Comparison of ENCODE assay signal across 8 cellular contexts in genomic region chr3:184155644-184156521, GRCh38. TPM values are rescaled to one million over a fixed set of nuclear protein-coding genes. Genes with fewer than 3 reads are reported as not detected.
A peak's percentile ranks its signal among the peaks of the same experiment; 100 is the strongest.
DNase-seq lines count a peak whose midpoint lies in the region; ATAC-seq and TF ChIP-seq lines count a peak whose summit lies in the region.

No MANE protein-coding gene starts in this region.

- DNase-seq in 8988T: peak; percentile 58
- DNase-seq in SK-N-MC (ENCODE audit: low read depth, low spot score): no peak
- DNase-seq in adrenal gland: peak in 6 of 7 donors; percentile 46 to 72 (median 52)
- no peak for DNase-seq in iPS DF 6.9 (ENCODE audit: low read depth, low spot score)
- no peak for DNase-seq in NCI-H226

- H3K4me3 ChIP-seq in SK-N-MC (peak overlapping the region; percentile 100), adrenal gland (peak overlapping the region; percentile 72 to 98 (median 84)), iPS DF 6.9 (ENCODE audit: low read length) (peak overlapping the region; percentile 96), skeletal muscle satellite cell (ENCODE audit: low read length) (peak overlapping the region; percentile 96)

- 0 to 2% (median 1%) methylated on average over 18 to 47 of the region's 47 CpGs for WGBS in adrenal gland, 4 donors
- no CpG with 5 or more reads among the region's 47 CpGs for WGBS in iPS DF 6.9 (ENCODE audit: insufficient coverage, insufficient read length)

- H3K27ac ChIP-seq in SK-N-MC (peak overlapping the region; percentile 67), adrenal gland (peak overlapping the region; percentile 48 to 95 (median 87)), iPS DF 6.9 (ENCODE audit: low read length) (no peak overlapping the region)

- no peaks in the 10 kb centered on the region for H3K9me3 ChIP-seq in SK-N-MC (ENCODE audit: low read depth, low read length)
- no peaks in the 10 kb centered on the region for H3K9me3 ChIP-seq in adrenal gland (replicated peaks in 1 of 3)
- H3K9me3 ChIP-seq in iPS DF 6.9 (ENCODE audit: control insufficient read depth, insufficient read depth, low read length): no peaks in the 10 kb centered on the region
- H3K9me3 ChIP-seq in skeletal muscle satellite cell (replicated peaks; ENCODE audit: low read length): no peaks in the 10 kb centered on the region

- peak overlapping the region; percentile 96 for H3K4me2 ChIP-seq in skeletal muscle satellite cell (ENCODE audit: low read length)

- ATAC-seq in HG03064 (IDR thresholded peaks at IDR 0.05; ENCODE audit: low read depth, unreplicated experiment): peak; percentile 16

- 0 out of 2 replicates have a peak, but pooled peaks cover 3% of the 10 kb centered on the region for H3K36me3 ChIP-seq in SK-N-MC (ENCODE audit: insufficient read depth, low read length)
- no peaks in the 10 kb centered on the region for H3K36me3 ChIP-seq in adrenal gland (replicated peaks in 1 of 2)
- no peaks in the 10 kb centered on the region for H3K36me3 ChIP-seq in iPS DF 6.9 (ENCODE audit: control insufficient read depth, insufficient read depth, low read length)
- H3K36me3 ChIP-seq in skeletal muscle satellite cell (ENCODE audit: insufficient read depth, low read length): peaks cover 6% of the 10 kb centered on the region

- intact Hi-C loops in adrenal gland (cut with DNase I): no loop called here

- H3K9ac ChIP-seq in SK-N-MC (ENCODE audit: insufficient read length) (peak overlapping the region; percentile 95), skeletal muscle satellite cell (ENCODE audit: low read depth, low read length) (peak overlapping the region; percentile 91)

- TF ChIP-seq CTCF in adrenal gland (IDR thresholded peaks at IDR 0.05): no peak

- TF ChIP-seq POLR2A in GM18526 (IDR thresholded peaks at IDR 0.05; ENCODE audit: extremely low read depth, insufficient read length): peak; percentile 0
- TF ChIP-seq POLR2A in adrenal gland (IDR thresholded peaks at IDR 0.05): no peak

- H3K4me1 ChIP-seq in adrenal gland (replicated peaks in 1 of 2) (peaks cover 33 to 41% of the 10 kb centered on the region in 2 donors), iPS DF 6.9 (ENCODE audit: control insufficient read depth, insufficient read depth, low read length) (peaks cover 2% of the 10 kb centered on the region; the same call in 1 of the 2 replicates), skeletal muscle satellite cell (ENCODE audit: control insufficient read depth, insufficient read depth, low read length) (peaks cover 36% of the 10 kb centered on the region)

- H3K27me3 ChIP-seq in adrenal gland (no peaks in the 10 kb centered on the region), iPS DF 6.9 (ENCODE audit: control insufficient read depth, insufficient read depth, low read length) (no peaks in the 10 kb centered on the region), skeletal muscle satellite cell (ENCODE audit: control insufficient read depth, insufficient read depth, low read length) (no peaks in the 10 kb centered on the region)

RNA-seq across cellular contexts. Expression of gene DVL3, which starts 0.7 kb away (rescaled TPM):
- 10 to 100 TPM; 39.4 to 94.1 (median 65.6) TPM for total RNA-seq in adrenal gland
- polyA plus RNA-seq in adrenal gland: 10 to 100 TPM; 45.8 to 92.9 (median 69.8) TPM
- total RNA-seq in skeletal muscle satellite cell (2012; rRNA removed): 25.9 and 28.6 TPM in 2 replicates

RNA-seq across cellular contexts. Expression of gene AP2M1, which starts 18.8 kb away (rescaled TPM):
- total RNA-seq in adrenal gland: 100 to 1,000 TPM; 305 to 700 (median 595) TPM
- 100 to 1,000 TPM; 250 to 882 (median 362) TPM for polyA plus RNA-seq in adrenal gland
- total RNA-seq in skeletal muscle satellite cell (2012; rRNA removed): 395 and 485 TPM in 2 replicates

RNA-seq across cellular contexts. Expression of gene EIF2B5, which starts 20.7 kb away (rescaled TPM):
- total RNA-seq in adrenal gland: 10 to 100 TPM; 19.1 to 44.2 (median 38.0) TPM
- polyA plus RNA-seq in adrenal gland: 10 to 100 TPM; 45.9 to 56.1 (median 49.0) TPM
- total RNA-seq in skeletal muscle satellite cell (2012; rRNA removed): 21.0 and 23.4 TPM in 2 replicates

RNA-seq across cellular contexts. Expression of gene ABCF3, which starts 30.1 kb away (rescaled TPM):
- total RNA-seq in adrenal gland: 100 to 1,000 TPM; 123 to 292 (median 182) TPM
- polyA plus RNA-seq in adrenal gland: 100 to 1,000 TPM; 189 to 353 (median 289) TPM
- total RNA-seq in skeletal muscle satellite cell (2012; rRNA removed): 32.7 and 37.8 TPM in 2 replicates

RNA-seq across cellular contexts. Expression of gene HTR3E, which starts 59.0 kb away (rescaled TPM):
- total RNA-seq in adrenal gland: not detected
- not detected for polyA plus RNA-seq in adrenal gland
- 0.66 TPM in 1 of 2 replicates, not detected in the other for total RNA-seq in skeletal muscle satellite cell (2012; rRNA removed)

Comparison
In these comparisons a context has a peak if more than half of its experiments do, and no peak if none do; other contexts are left out.
1. DNase-seq: peak in 8988T (single experiment) and adrenal gland (6 of 7); none in SK-N-MC (single experiment), iPS DF 6.9 (single experiment) and NCI-H226 (single experiment).
2. Peak in every context shown above with its lines, with median percentiles within 50 percentile points of each other: H3K4me3 ChIP-seq.